ENCODE assay signal across 8 cellular contexts in the genomic region with DNA sequence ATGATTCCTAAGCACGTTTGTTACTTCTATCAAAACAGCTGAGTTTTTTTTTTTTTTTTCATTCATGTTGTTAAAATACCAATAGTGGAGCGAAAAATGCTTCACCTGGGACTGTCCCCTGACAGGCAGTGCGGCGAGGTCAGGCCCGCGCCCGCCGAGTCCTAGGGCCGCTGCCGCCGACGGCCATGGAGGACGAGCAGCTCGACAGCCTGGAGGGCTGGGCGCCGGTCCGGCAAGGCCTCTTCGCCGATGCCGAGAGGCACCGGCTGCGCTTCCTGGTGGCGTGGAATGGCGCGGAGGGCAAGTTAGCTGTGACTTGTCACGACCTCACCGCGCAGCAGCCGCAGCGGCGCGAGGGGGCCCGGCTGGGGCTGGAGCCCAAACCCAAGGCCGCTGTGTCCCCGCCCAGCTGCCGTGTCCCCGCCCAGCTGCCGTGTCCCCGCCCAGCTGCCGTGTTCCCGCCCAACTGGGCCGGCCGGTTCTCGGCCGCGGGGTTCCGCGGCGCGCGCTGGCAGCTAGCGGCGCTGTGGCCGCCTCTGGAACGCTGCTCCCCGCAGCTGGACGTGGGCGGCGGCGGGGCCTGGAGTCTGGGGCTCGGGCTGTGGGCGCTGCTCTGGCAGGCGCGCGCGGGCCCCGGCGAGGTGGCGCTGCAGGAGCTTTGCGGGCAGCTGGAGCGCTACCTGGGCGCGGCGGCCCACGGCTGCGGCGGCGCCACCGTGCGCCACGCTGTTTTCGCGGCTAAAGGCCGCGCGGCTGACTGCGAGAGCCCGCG. TPM values are rescaled to one million over a fixed set of nuclear protein-coding genes. Genes with fewer than 3 reads are reported as not detected.
DNase-seq lines count a peak whose midpoint lies in the region; ATAC-seq, FAIRE-seq and TF ChIP-seq lines count a peak whose summit lies in the region.
"Not testable (repeated sequence)": the region's sequence is repeated elsewhere in the genome, so short reads cannot be mapped to it uniquely, and the experiment has no call there.

No MANE protein-coding gene starts in this region.

- H3K79me2 ChIP-seq in GM12878 (ENCODE audit: control insufficient read depth, insufficient read depth, low read length): not testable (repeated sequence)

- H3K4me3 ChIP-seq in GM12878: not testable (repeated sequence)
- peak overlapping the region; percentile 28 for H3K4me3 ChIP-seq in kidney epithelial cell (ENCODE audit: low read depth, low read length)
- H3K4me3 ChIP-seq in tibial nerve: peak overlapping the region in 3 of 4 donors; percentile 44 to 55 (median 47)

- H3K27me3 Mint-ChIP-seq in activated CD4-positive, alpha-beta T cell treated with anti-CD3 and anti-CD28 coated beads, Interleukin-2, amount 10 ng/mL, durations not matched to agents 24 days and 14 days: not testable (repeated sequence)

- H3K36me3 ChIP-seq in GM12878 (ENCODE audit: control insufficient read depth in 2 of 2, insufficient read depth in 2 of 2, low read length in 1 of 2); kidney epithelial cell (ENCODE audit: control insufficient read depth, insufficient read depth, low read length); tibial nerve: not testable (repeated sequence)

- TF ChIP-seq CTCF in GM12878 (IDR thresholded peaks at IDR 0.05 in 2 of 3, conservative IDR thresholded peaks at IDR 0.05 in 1 of 3; ENCODE audit: control insufficient read depth in 2 of 3, extremely low read depth in 1 of 3, insufficient read depth in 1 of 3, low read depth in 3 of 3, low read length in 3 of 3); kidney epithelial cell (IDR thresholded peaks at IDR 0.05; ENCODE audit: insufficient read depth, low read length, poor library complexity, severe bottlenecking); tibial nerve (IDR thresholded peaks at IDR 0.05): not testable (repeated sequence)

- CTCF ChIA-PET in GM12878 (lab: Yijun Ruan, JAX): not testable (repeated sequence)

- SMC1A ChIA-PET in GM12878 (lab: Charles Lee; ENCODE audit: uncharacterized antibody, unreplicated experiment): not testable (repeated sequence)

- in situ Hi-C loops in GM12878 (cut with MboI): not testable (repeated sequence)

- H3K4me3 Mint-ChIP-seq in activated CD4-positive, alpha-beta T cell treated with anti-CD3 and anti-CD28 coated beads, Interleukin-2, amount 10 ng/mL, durations not matched to agents 24 days and 14 days: not testable (repeated sequence)

- not testable (repeated sequence) for H3K9me3 ChIP-seq in GM12878 (replicated peaks; ENCODE audit: control insufficient read depth, insufficient read depth, low read length); tibial nerve

- not testable (repeated sequence) for H3K27ac Mint-ChIP-seq in activated CD4-positive, alpha-beta T cell treated with anti-CD3 and anti-CD28 coated beads, Interleukin-2, amount 10 ng/mL, durations not matched to agents 24 days and 14 days

- RAD21 ChIA-PET in GM12878 (lab: Charles Lee; ENCODE audit: unreplicated experiment): not testable (repeated sequence)

- not testable (repeated sequence) for H3K27ac ChIP-seq in GM12878 (ENCODE audit: control insufficient read depth, insufficient read depth)
- peak overlapping the region in 2 of 4 donors; percentile 70 to 81 for H3K27ac ChIP-seq in tibial nerve

- intact Hi-C loops in activated CD4-positive, alpha-beta T cell treated with anti-CD3 and anti-CD28 coated beads, Interleukin-2, amount 10 ng/mL, durations not matched to agents 24 days and 14 days (cut with micrococcal nuclease); GM12878 (cut with micrococcal nuclease; ENCODE audit: unreplicated experiment): not testable (repeated sequence)

- H2AFZ ChIP-seq in GM12878 (ENCODE audit: control insufficient read depth, low read depth, low read length): not testable (repeated sequence)

- not testable (repeated sequence) for H3K4me1 Mint-ChIP-seq in activated CD4-positive, alpha-beta T cell treated with anti-CD3 and anti-CD28 coated beads, Interleukin-2, amount 10 ng/mL, durations not matched to agents 24 days and 14 days

- TF ChIP-seq POLR2A in H54 (IDR thresholded peaks at IDR 0.05; ENCODE audit: low read depth, low read length); GM12878 (IDR thresholded peaks at IDR 0.05; ENCODE audit: low read depth, low read length); tibial nerve (IDR thresholded peaks at IDR 0.05): not testable (repeated sequence)

- not testable (repeated sequence) for TF ChIP-seq RAD21 in GM12878 (IDR thresholded peaks at IDR 0.05; ENCODE audit: insufficient read depth, low read depth, low read length)

- not testable (repeated sequence) for H3K27me3 ChIP-seq in GM12878 (replicated peaks in 1 of 2; ENCODE audit: control insufficient read depth in 2 of 2, insufficient read depth in 2 of 2, low read length in 1 of 2); kidney epithelial cell (ENCODE audit: control insufficient read depth, insufficient read depth, low read length); tibial nerve

- POLR2A ChIA-PET in GM12878 (lab: Charles Lee): not testable (repeated sequence)

- H3K9ac ChIP-seq in GM12878 (ENCODE audit: control insufficient read depth, insufficient read depth, low read length): not testable (repeated sequence)

- not testable (repeated sequence) for H4K20me1 ChIP-seq in GM12878 (ENCODE audit: control insufficient read depth, insufficient read depth)

- not testable (repeated sequence) for H3K4me1 ChIP-seq in GM12878 (ENCODE audit: control insufficient read depth, insufficient read depth, low read length); tibial nerve

- not testable (repeated sequence) for BruUV-seq in GM12878 (replicated peaks; lab: Mats Ljungman, UMichigan)

- not testable (repeated sequence) for TF ChIP-seq EP300 in GM12878 (IDR thresholded peaks at IDR 0.05; ENCODE audit: borderline replicate concordance in 1 of 2, control insufficient read depth in 1 of 2, low read depth in 2 of 2, low read length in 2 of 2); tibial nerve (IDR thresholded peaks at IDR 0.05)

- not testable (repeated sequence) for H3K36me3 Mint-ChIP-seq in activated CD4-positive, alpha-beta T cell treated with anti-CD3 and anti-CD28 coated beads, Interleukin-2, amount 10 ng/mL, durations not matched to agents 24 days and 14 days (ENCODE audit: low read depth)

- peak; percentile 91 for FAIRE-seq in H54 (lab: Jason Lieb, UNC)
- not testable (repeated sequence) for FAIRE-seq in GM12878 (lab: Jason Lieb, UNC)

- not testable (repeated sequence) for H3K9me3 Mint-ChIP-seq in activated CD4-positive, alpha-beta T cell treated with anti-CD3 and anti-CD28 coated beads, Interleukin-2, amount 10 ng/mL, durations not matched to agents 24 days and 14 days

- ATAC-seq in GM18519 (IDR thresholded peaks at IDR 0.05; ENCODE audit: low FRiP score, unreplicated experiment) (peak; percentile 82), HG03442 (IDR thresholded peaks at IDR 0.05; ENCODE audit: unreplicated experiment) (peak; percentile 80), GM12878 (peak; percentile 90)

- H3K4me2 ChIP-seq in GM12878 (ENCODE audit: control insufficient read depth, insufficient read depth): not testable (repeated sequence)

- DNase-seq in H54 (ENCODE audit: insufficient read length, low spot score); GM12878 (ENCODE audit: low read depth, low spot score); kidney epithelial cell (ENCODE audit: low read depth); tibial nerve (ENCODE audit: low spot score in 2 of 2): not testable (repeated sequence)
- peak; percentile 95 for DNase-seq in activated CD4-positive, alpha-beta T cell treated with anti-CD3 and anti-CD28 coated beads, Interleukin-2, amount 10 ng/mL, durations not matched to agents 24 days and 14 days
- peak; percentile 55 for DNase-seq in stimulated activated CD4-positive, alpha-beta T cell treated with anti-CD3 and anti-CD28 coated beads, Interleukin-12 subunit alpha, Interleukin-12 subunit beta, amount 100 ng/mL, for 4 hours

- WGBS in GM12878 (ENCODE audit: insufficient coverage, insufficient replicate concordance, low lambda C conversion rate, missing lambda C conversion rate): 0% methylated on average over 18 of the region's 89 CpGs
- WGBS in tibial nerve, 2 donors: no CpG with 5 or more reads among the region's 89 CpGs

RNA-seq across cellular contexts. Expression of a gene that starts 56.7 kb away (rescaled TPM):
- total RNA-seq in activated CD4-positive, alpha-beta T cell treated with anti-CD3 and anti-CD28 coated beads, Interleukin-2, amount 10 ng/mL, durations not matched to agents 24 days and 14 days: 1.3 and 1.5 TPM in 2 replicates
- total RNA-seq in GM12878 (2013; cell fraction: nucleolus; rRNA removed): 0.37 and 0.81 TPM in 2 replicates
- total RNA-seq in GM12878 (2014; rRNA removed) (not detected in 2 replicates), GM12878 (2014; rRNA removed; fragmentation: Illumina TruSeq; extraction: Trizol) (0.09 TPM in 1 of 2 replicates, not detected in the other), GM12878 (2021) (0.13 TPM in 1 of 2 replicates, not detected in the other), kidney epithelial cell (0.27 and 1.0 TPM in 2 replicates), tibial nerve (10 to 100 TPM in 1 of 4 donors, 1 to 10 TPM in 3; 3.1 to 11.4 (median 7.4) TPM)
- 0.20 TPM for polyA plus RNA-seq in GM12878 (2011; ENCODE audit: low read depth)
- polyA plus RNA-seq in GM12878 (2011; rRNA removed) (0.03 and 0.04 TPM in 2 replicates), GM12878 (2014; fragmentation: Illumina TruSeq; extraction: Trizol) (0.03 TPM in 1 of 2 replicates, not detected in the other), GM12878 (2014; fragmentation: Nextera tagmentation; extraction: Ambion mirVana) (not detected), GM12878 (2014; rRNA removed) (not detected in 2 replicates), GM12878 (2016; fragmentation: Nextera tagmentation; extraction: Ambion mirVana) (under 1 TPM in 1 of 2 experiments, not detected in 1; 0.05 TPM)
- not detected in 2 replicates for polyA plus RNA-seq in GM12878 (2011; cell fraction: cytosol; rRNA removed)
- polyA plus RNA-seq in GM12878 (2011; cell fraction: nucleus; rRNA removed): 0.12 and 0.19 TPM in 2 replicates
- 0.27 and 0.49 TPM in 2 replicates for polyA plus RNA-seq in GM12878 (2012)
- not detected in 2 replicates for polyA minus RNA-seq in GM12878 (2011; rRNA and poly(A)+ RNA removed)
- polyA minus RNA-seq in GM12878 (2011; cell fraction: cytosol; rRNA and poly(A)+ RNA removed): not detected in 2 replicates
- 0.12 TPM in 1 of 2 replicates, not detected in the other for polyA minus RNA-seq in GM12878 (2011; cell fraction: nucleus; rRNA and poly(A)+ RNA removed)
